In genomic region chr20:49980140-49981008, GRCh38 we compare ENCODE assay signal across 27 cellular contexts. TPM values are rescaled to one million over a fixed set of nuclear protein-coding genes. Genes with fewer than 3 reads are reported as not detected.
DNase-seq lines count a peak whose midpoint lies in the region; ATAC-seq and TF ChIP-seq lines count a peak whose summit lies in the region.
"Had no signal": no experiment of that assay in that cellular context is flagged by ENCODE, and none has a peak within 500 bp of the region (broad histone marks: within the 10 kb centered on the region; RNA-seq: fewer than 3 reads in every experiment).

No MANE protein-coding gene starts in this region.

- H3K27me3 ChIP-seq in GM23248 (replicated peaks; ENCODE audit: insufficient read depth), result no peaks in the 10 kb centered on the region
- no peaks in the 10 kb centered on the region for H3K27me3 ChIP-seq in WERI-Rb-1 (ENCODE audit: insufficient read depth, low read depth, severe bottlenecking)
- H3K27me3 ChIP-seq: ascending aorta, gastroesophageal sphincter, Peyer's patch had no signal

- H3K27me3 Mint-ChIP-seq in naive thymus-derived CD8-positive, alpha-beta T cell, result no peaks in the 10 kb centered on the region
- peaks cover 40% of the 10 kb centered on the region for H3K27me3 Mint-ChIP-seq in mesothelial cell of epicardium (ENCODE audit: low read depth)

- peak overlapping the region in 7 of 10 donors; percentile 14 to 70 (median 37) for H3K4me3 Mint-ChIP-seq in naive thymus-derived CD8-positive, alpha-beta T cell
- no peak overlapping the region for H3K4me3 Mint-ChIP-seq in mesothelial cell of epicardium
- H3K4me3 Mint-ChIP-seq: activated CD4-positive, alpha-beta memory T cell treated with anti-CD3 and anti-CD28 coated beads, Interleukin-2, amount 10 ng/mL, durations not matched to agents 7 days and 5 days; activated naive CD8-positive, alpha-beta T cell treated with anti-CD3 and anti-CD28 coated beads, Interleukin-2, amount 10 ng/mL, durations not matched to agents 7 days and 5 days had no signal

- H3K79me2 ChIP-seq in GM23248 (ENCODE audit: insufficient read depth), result peaks cover 26% of the 10 kb centered on the region

- peaks cover 17 to 40% (median 34%) of the 10 kb centered on the region in 4 donors for H3K4me1 Mint-ChIP-seq in naive thymus-derived CD8-positive, alpha-beta T cell
- peaks cover 26% of the 10 kb centered on the region for H3K4me1 Mint-ChIP-seq in mesothelial cell of epicardium

- H3K36me3 Mint-ChIP-seq in naive thymus-derived CD8-positive, alpha-beta T cell, result no peaks in the 10 kb centered on the region
- H3K36me3 Mint-ChIP-seq in mesothelial cell of epicardium, result no peaks in the 10 kb centered on the region
- H3K36me3 Mint-ChIP-seq: activated naive CD8-positive, alpha-beta T cell treated with anti-CD3 and anti-CD28 coated beads, Interleukin-2, amount 10 ng/mL, durations not matched to agents 7 days and 5 days had no signal

- H2AFZ ChIP-seq in GM23248, result no peak overlapping the region

- H3K27ac ChIP-seq in GM23248, result no peak overlapping the region
- H3K27ac ChIP-seq in WERI-Rb-1, result peak overlapping the region; percentile 49
- H3K27ac ChIP-seq: 22Rv1, ascending aorta, left ventricle myocardium inferior, Peyer's patch had no signal

- H3F3A ChIP-seq in GM23248 (ENCODE audit: insufficient read depth), result peaks cover 21% of the 10 kb centered on the region; the same call in 1 of the 2 replicates

- POLR2A ChIA-PET in naive thymus-derived CD8-positive, alpha-beta T cell (lab: Charles Lee), result interaction anchor here (1.2 to 2.7 kb wide), 3 partner anchors 44 to 135 kb away, joined by 3 to 29 read pairs (median 5); partner anchors contain the start of gene RNF114

- 68 to 75% methylated on average over 11 of the region's 11 CpGs for WGBS in GM23248 (ENCODE audit: low coverage in 1 of 2, low lambda C conversion rate in 2 of 2, missing lambda C conversion rate in 2 of 2), 2 experiments

- H3K4me2 ChIP-seq in GM23248 (ENCODE audit: unreplicated experiment), result no peak overlapping the region

- H3K4me3 ChIP-seq in GM23248 (no peak overlapping the region), WERI-Rb-1 (ENCODE audit: low read depth, low read length) (no peak overlapping the region)
- H3K4me3 ChIP-seq: ascending aorta, gastroesophageal sphincter, left ventricle myocardium inferior, Peyer's patch had no signal

- peaks cover 22% of the 10 kb centered on the region; the same call in 1 of the 2 replicates for H3K4me1 ChIP-seq in GM23248 (ENCODE audit: insufficient read depth)

- TF ChIP-seq CTCF in WERI-Rb-1 (IDR thresholded peaks at IDR 0.05; ENCODE audit: low read depth, low read length), result no peak
- no peak for TF ChIP-seq CTCF in mesothelial cell of epicardium (IDR thresholded peaks at IDR 0.05; ENCODE audit: unreplicated experiment)

- peak; percentile 31 for DNase-seq in DMS 273 (lab: John Stamatoyannopoulos, UW; ENCODE audit: unreplicated experiment)
- no peak for DNase-seq in DMS 273 treated with DMSO at 0.1 percent for 48 hours (lab: John Stamatoyannopoulos, UW)
- peak; percentile 47 for DNase-seq in GM23248
- DNase-seq in WERI-Rb-1, result peak; percentile 81
- no peak for DNase-seq in naive thymus-derived CD8-positive, alpha-beta T cell
- DNase-seq in HCEC 1CT, result no peak
- no peak for DNase-seq in SKM-1 (lab: John Stamatoyannopoulos, UW; ENCODE audit: unreplicated experiment)
- DNase-seq in mesothelial cell of epicardium (ENCODE audit: low spot score in 2 of 2, unreplicated experiment in 2 of 2), result no peak
- DNase-seq: activated CD4-positive, alpha-beta memory T cell treated with anti-CD3 and anti-CD28 coated beads, Interleukin-2, amount 10 ng/mL, durations not matched to agents 7 days and 5 days; activated CD4-positive, CD25-positive, alpha-beta regulatory T cell treated with anti-CD3 and anti-CD28 coated beads, Interleukin-2, amount 50 U/mL, for 72 hours; activated naive CD8-positive, alpha-beta T cell treated with anti-CD3 and anti-CD28 coated beads, Interleukin-2, amount 10 ng/mL, durations not matched to agents 7 days and 5 days; caudate nucleus; DND-41; hippocampal formation; Karpas-422; left ventricle myocardium inferior; NCI-H1436; NCI-H2081 treated with DMSO at 0.1 percent for 48 hours; NCI-H446 treated with DMSO at 0.1 percent for 48 hours; Peyer's patch; SIG-M5; stimulated activated naive CD8-positive, alpha-beta T cell treated with anti-CD3 and anti-CD28 coated beads, Interleukin-15, amount 100 ng/mL, for 72 hours; T-helper 1 cell had no signal

- H3K36me3 ChIP-seq in GM23248 (ENCODE audit: low read depth) (no peaks in the 10 kb centered on the region; the same call in 1 of the 2 replicates), WERI-Rb-1 (peaks cover 22% of the 10 kb centered on the region)
- H3K36me3 ChIP-seq: ascending aorta, gastroesophageal sphincter, left ventricle myocardium inferior, Peyer's patch had no signal

- no peaks in the 10 kb centered on the region for H4K20me1 ChIP-seq in GM23248 (ENCODE audit: insufficient read depth)

- peak overlapping the region in 6 of 10 donors; percentile 8 to 71 (median 24) for H3K27ac Mint-ChIP-seq in naive thymus-derived CD8-positive, alpha-beta T cell
- H3K27ac Mint-ChIP-seq in mesothelial cell of epicardium, result no peak overlapping the region
- H3K27ac Mint-ChIP-seq: activated CD4-positive, alpha-beta memory T cell treated with anti-CD3 and anti-CD28 coated beads, Interleukin-2, amount 10 ng/mL, durations not matched to agents 7 days and 5 days; activated naive CD8-positive, alpha-beta T cell treated with anti-CD3 and anti-CD28 coated beads, Interleukin-2, amount 10 ng/mL, durations not matched to agents 7 days and 5 days; activated T-helper 2 cell treated with anti-CD3 and anti-CD28 coated beads, Interferon-gamma antibody, Interleukin-2, Interleukin-4, amounts not matched to agents 10 μg/mL and 5 μg/mL and 100 μg/mL, durations not matched to agents 14 hours and 24 hours and 36 hours; stimulated activated naive CD8-positive, alpha-beta T cell treated with anti-CD3 and anti-CD28 coated beads, Interleukin-15, amount 100 ng/mL, for 72 hours had no signal

- in situ Hi-C loops in GM23248 (cut with MboI), result no loop called here

- no peak for ATAC-seq in naive thymus-derived CD8-positive, alpha-beta T cell
- ATAC-seq: gastroesophageal sphincter; stimulated activated naive CD8-positive, alpha-beta T cell treated with anti-CD3 and anti-CD28 coated beads, Interleukin-15, amount 100 ng/mL, for 72 hours had no signal

- no peak overlapping the region for H3K9ac ChIP-seq in GM23248

- no peaks in the 10 kb centered on the region for H3K9me2 ChIP-seq in GM23248 (ENCODE audit: insufficient read depth)

- no peaks in the 10 kb centered on the region for H3K9me3 Mint-ChIP-seq in naive thymus-derived CD8-positive, alpha-beta T cell
- no peaks in the 10 kb centered on the region for H3K9me3 Mint-ChIP-seq in mesothelial cell of epicardium
- H3K9me3 Mint-ChIP-seq: activated CD4-positive, alpha-beta memory T cell treated with anti-CD3 and anti-CD28 coated beads, Interleukin-2, amount 10 ng/mL, durations not matched to agents 7 days and 5 days; activated naive CD8-positive, alpha-beta T cell treated with anti-CD3 and anti-CD28 coated beads, Interleukin-2, amount 10 ng/mL, durations not matched to agents 7 days and 5 days; activated T-helper 2 cell treated with anti-CD3 and anti-CD28 coated beads, Interferon-gamma antibody, Interleukin-2, Interleukin-4, amounts not matched to agents 10 μg/mL and 5 μg/mL and 100 μg/mL, durations not matched to agents 14 hours and 24 hours and 36 hours; stimulated activated naive CD8-positive, alpha-beta T cell treated with anti-CD3 and anti-CD28 coated beads, Interleukin-15, amount 100 ng/mL, for 72 hours had no signal

- H3K9me3 ChIP-seq in GM23248 (ENCODE audit: low read depth) (no peaks in the 10 kb centered on the region), WERI-Rb-1 (ENCODE audit: severe bottlenecking) (no peaks in the 10 kb centered on the region)
- H3K9me3 ChIP-seq: ascending aorta, gastroesophageal sphincter, left ventricle myocardium inferior, Peyer's patch had no signal

RNA-seq across cellular contexts. Expression of gene SNAI1, which starts 2.4 kb away (rescaled TPM):
- total RNA-seq in GM23248 (2014; rRNA removed; shearing (Covaris generic)), result 2.4 and 7.6 TPM in 2 replicates
- polyA plus RNA-seq in GM23248 (2016; fragmentation: Nextera tagmentation; extraction: Ambion mirVana), result 13.4 and 15.7 TPM in 2 replicates
- 1 to 10 TPM in 1 of 2 experiments, under 1 TPM in 1; 0.82 to 1.5 TPM for total RNA-seq in naive thymus-derived CD8-positive, alpha-beta T cell
- under 1 TPM in 2 of 3 donors, not detected in 1; 0.25 to 0.64 TPM for polyA plus RNA-seq in naive thymus-derived CD8-positive, alpha-beta T cell
- 8.5 to 9.7 TPM (median 8.9 TPM) in 3 replicates for total RNA-seq in mesothelial cell of epicardium

RNA-seq across cellular contexts. Expression of gene RNF114, which starts 44.2 kb away (rescaled TPM):
- 69.6 and 96.0 TPM in 2 replicates for total RNA-seq in GM23248 (2014; rRNA removed; shearing (Covaris generic))
- polyA plus RNA-seq in GM23248 (2016; fragmentation: Nextera tagmentation; extraction: Ambion mirVana), result 70.4 and 72.7 TPM in 2 replicates
- 100 to 1,000 TPM; 104 to 105 TPM for total RNA-seq in naive thymus-derived CD8-positive, alpha-beta T cell
- polyA plus RNA-seq in naive thymus-derived CD8-positive, alpha-beta T cell, result 100 to 1,000 TPM; 123 to 133 (median 123) TPM
- 54.2 to 57.1 TPM (median 54.5 TPM) in 3 replicates for total RNA-seq in mesothelial cell of epicardium

Comparison
In these comparisons a context has a peak if more than half of its experiments do, and no peak if none do; other contexts are left out.
1. DNase-seq: peak in DMS 273 (single experiment), GM23248 (single experiment) and WERI-Rb-1 (single experiment); none in DMS 273 treated with DMSO at 0.1 percent for 48 hours (single experiment), naive thymus-derived CD8-positive, alpha-beta T cell (0 of 10), HCEC 1CT (single experiment), SKM-1 (single experiment) and mesothelial cell of epicardium (0 of 2).